1 cellular context compared by ENCODE assay signal in the genomic region with DNA sequence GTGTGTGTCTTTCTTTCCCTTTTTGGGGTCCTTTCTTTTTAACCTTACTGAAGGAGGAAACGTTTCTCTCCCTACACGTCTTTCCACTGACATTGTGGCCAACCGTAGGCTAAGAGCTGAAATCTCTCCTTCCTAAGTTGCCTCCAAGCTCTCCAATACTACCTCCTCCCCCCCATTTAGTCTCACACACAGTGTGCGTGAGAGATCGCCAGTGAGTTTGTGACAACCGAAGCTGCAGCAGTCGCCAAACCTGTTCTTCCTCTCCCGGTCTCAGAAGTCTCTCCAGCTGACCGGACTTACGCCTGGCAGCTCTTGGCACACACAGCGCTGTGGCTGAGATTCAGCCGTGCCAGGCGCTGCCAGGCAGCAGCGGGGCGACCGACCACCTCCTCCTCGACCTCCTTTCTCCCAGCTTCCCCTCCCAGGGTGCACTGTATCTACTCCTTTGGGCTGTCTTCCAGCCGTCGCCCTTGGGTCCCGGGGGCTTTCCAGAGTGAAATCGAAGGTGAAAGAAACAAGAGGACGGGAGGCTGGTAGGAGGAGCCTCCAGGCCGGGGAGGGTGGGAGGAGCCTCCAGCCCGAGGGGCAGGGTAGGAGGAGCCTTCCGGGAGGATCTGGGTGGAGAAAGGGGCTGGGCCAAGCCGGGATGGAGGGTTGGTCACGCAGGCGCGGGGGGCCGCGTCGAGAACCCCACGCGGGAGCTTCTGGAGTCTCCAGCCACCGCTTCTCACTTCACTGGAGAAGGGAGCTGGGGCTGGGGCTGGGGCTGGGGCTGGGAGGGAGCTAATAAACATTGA.
TF ChIP-seq lines count a peak whose summit lies in the region.

A gene (plus strand): TSS at position 684 of the 797 bp plus-strand sequence.

TF ChIP-seq in GM12878, 131 proteins besides CTCF, POLR2A, EP300 and RAD21 (continued from another document and continues in another):
- TF ChIP-seq, protein P1, sequence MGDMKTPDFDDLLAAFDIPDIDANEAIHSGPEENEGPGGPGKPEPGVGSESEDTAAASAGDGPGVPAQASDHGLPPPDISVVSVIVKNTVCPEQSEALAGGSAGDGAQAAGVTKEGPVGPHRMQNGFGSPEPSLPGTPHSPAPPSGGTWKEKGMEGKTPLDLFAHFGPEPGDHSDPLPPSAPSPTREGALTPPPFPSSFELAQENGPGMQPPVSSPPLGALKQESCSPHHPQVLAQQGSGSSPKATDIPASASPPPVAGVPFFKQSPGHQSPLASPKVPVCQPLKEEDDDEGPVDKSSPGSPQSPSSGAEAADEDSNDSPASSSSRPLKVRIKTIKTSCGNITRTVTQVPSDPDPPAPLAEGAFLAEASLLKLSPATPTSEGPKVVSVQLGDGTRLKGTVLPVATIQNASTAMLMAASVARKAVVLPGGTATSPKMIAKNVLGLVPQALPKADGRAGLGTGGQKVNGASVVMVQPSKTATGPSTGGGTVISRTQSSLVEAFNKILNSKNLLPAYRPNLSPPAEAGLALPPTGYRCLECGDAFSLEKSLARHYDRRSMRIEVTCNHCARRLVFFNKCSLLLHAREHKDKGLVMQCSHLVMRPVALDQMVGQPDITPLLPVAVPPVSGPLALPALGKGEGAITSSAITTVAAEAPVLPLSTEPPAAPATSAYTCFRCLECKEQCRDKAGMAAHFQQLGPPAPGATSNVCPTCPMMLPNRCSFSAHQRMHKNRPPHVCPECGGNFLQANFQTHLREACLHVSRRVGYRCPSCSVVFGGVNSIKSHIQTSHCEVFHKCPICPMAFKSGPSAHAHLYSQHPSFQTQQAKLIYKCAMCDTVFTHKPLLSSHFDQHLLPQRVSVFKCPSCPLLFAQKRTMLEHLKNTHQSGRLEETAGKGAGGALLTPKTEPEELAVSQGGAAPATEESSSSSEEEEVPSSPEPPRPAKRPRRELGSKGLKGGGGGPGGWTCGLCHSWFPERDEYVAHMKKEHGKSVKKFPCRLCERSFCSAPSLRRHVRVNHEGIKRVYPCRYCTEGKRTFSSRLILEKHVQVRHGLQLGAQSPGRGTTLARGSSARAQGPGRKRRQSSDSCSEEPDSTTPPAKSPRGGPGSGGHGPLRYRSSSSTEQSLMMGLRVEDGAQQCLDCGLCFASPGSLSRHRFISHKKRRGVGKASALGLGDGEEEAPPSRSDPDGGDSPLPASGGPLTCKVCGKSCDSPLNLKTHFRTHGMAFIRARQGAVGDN (IDR thresholded peaks at IDR 0.05) = no peak
- TF ChIP-seq EED (IDR thresholded peaks at IDR 0.05; ENCODE audit: low read depth) = 0 out of 2 replicates have a peak, but pooled peaks have one; percentile 9
- TF ChIP-seq HDGF (IDR thresholded peaks at IDR 0.05) = 0 out of 2 replicates have a peak, but pooled peaks have one; percentile 43
- no peak for TF ChIP-seq NFXL1 (IDR thresholded peaks at IDR 0.05; ENCODE audit: borderline replicate concordance)
- no peak for TF ChIP-seq CBX3 (IDR thresholded peaks at IDR 0.05; ENCODE audit: borderline replicate concordance, low read depth)
- TF ChIP-seq, protein P2, sequence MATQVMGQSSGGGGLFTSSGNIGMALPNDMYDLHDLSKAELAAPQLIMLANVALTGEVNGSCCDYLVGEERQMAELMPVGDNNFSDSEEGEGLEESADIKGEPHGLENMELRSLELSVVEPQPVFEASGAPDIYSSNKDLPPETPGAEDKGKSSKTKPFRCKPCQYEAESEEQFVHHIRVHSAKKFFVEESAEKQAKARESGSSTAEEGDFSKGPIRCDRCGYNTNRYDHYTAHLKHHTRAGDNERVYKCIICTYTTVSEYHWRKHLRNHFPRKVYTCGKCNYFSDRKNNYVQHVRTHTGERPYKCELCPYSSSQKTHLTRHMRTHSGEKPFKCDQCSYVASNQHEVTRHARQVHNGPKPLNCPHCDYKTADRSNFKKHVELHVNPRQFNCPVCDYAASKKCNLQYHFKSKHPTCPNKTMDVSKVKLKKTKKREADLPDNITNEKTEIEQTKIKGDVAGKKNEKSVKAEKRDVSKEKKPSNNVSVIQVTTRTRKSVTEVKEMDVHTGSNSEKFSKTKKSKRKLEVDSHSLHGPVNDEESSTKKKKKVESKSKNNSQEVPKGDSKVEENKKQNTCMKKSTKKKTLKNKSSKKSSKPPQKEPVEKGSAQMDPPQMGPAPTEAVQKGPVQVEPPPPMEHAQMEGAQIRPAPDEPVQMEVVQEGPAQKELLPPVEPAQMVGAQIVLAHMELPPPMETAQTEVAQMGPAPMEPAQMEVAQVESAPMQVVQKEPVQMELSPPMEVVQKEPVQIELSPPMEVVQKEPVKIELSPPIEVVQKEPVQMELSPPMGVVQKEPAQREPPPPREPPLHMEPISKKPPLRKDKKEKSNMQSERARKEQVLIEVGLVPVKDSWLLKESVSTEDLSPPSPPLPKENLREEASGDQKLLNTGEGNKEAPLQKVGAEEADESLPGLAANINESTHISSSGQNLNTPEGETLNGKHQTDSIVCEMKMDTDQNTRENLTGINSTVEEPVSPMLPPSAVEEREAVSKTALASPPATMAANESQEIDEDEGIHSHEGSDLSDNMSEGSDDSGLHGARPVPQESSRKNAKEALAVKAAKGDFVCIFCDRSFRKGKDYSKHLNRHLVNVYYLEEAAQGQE (IDR thresholded peaks at IDR 0.05; ENCODE audit: low read depth, low read length) = no peak
- TF ChIP-seq SMAD1 (IDR thresholded peaks at IDR 0.05; ENCODE audit: low read depth, partially characterized antibody) = no peak
- TF ChIP-seq, protein P3, sequence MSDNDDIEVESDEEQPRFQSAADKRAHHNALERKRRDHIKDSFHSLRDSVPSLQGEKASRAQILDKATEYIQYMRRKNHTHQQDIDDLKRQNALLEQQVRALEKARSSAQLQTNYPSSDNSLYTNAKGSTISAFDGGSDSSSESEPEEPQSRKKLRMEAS (IDR thresholded peaks at IDR 0.05; ENCODE audit: low read depth, low read length) = 0 out of 2 replicates have a peak, but pooled peaks have one; percentile 42
- no peak for TF ChIP-seq TCF12 (IDR thresholded peaks at IDR 0.05; ENCODE audit: low read depth, low read length)
- peak; percentile 28; the same call in 1 of the 2 replicates for TF ChIP-seq SMARCA5 (IDR thresholded peaks at IDR 0.05)
- TF ChIP-seq, protein P4, sequence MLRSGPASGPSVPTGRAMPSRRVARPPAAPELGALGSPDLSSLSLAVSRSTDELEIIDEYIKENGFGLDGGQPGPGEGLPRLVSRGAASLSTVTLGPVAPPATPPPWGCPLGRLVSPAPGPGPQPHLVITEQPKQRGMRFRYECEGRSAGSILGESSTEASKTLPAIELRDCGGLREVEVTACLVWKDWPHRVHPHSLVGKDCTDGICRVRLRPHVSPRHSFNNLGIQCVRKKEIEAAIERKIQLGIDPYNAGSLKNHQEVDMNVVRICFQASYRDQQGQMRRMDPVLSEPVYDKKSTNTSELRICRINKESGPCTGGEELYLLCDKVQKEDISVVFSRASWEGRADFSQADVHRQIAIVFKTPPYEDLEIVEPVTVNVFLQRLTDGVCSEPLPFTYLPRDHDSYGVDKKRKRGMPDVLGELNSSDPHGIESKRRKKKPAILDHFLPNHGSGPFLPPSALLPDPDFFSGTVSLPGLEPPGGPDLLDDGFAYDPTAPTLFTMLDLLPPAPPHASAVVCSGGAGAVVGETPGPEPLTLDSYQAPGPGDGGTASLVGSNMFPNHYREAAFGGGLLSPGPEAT (IDR thresholded peaks at IDR 0.05; ENCODE audit: low read depth) = peak; percentile 94
- TF ChIP-seq RBBP5 (conservative IDR thresholded peaks at IDR 0.05) = peak; percentile 99
- no peak for TF ChIP-seq HDAC2 (IDR thresholded peaks at IDR 0.05)
- no peak for TF ChIP-seq FOXM1 (IDR thresholded peaks at IDR 0.05; ENCODE audit: low read depth, low read length)
- TF ChIP-seq CBFB (IDR thresholded peaks at IDR 0.05; ENCODE audit: low read depth) = no peak
- TF ChIP-seq SMC3 (IDR thresholded peaks at IDR 0.05; ENCODE audit: borderline replicate concordance, low read length) = no peak
- TF ChIP-seq RELA (IDR thresholded peaks at IDR 0.05; ENCODE audit: borderline replicate concordance, partially characterized antibody) = peak; percentile 72
- TF ChIP-seq, protein P5, sequence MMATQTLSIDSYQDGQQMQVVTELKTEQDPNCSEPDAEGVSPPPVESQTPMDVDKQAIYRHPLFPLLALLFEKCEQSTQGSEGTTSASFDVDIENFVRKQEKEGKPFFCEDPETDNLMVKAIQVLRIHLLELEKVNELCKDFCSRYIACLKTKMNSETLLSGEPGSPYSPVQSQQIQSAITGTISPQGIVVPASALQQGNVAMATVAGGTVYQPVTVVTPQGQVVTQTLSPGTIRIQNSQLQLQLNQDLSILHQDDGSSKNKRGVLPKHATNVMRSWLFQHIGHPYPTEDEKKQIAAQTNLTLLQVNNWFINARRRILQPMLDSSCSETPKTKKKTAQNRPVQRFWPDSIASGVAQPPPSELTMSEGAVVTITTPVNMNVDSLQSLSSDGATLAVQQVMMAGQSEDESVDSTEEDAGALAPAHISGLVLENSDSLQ (IDR thresholded peaks at IDR 0.05) = no peak
- TF ChIP-seq ZBED1 (IDR thresholded peaks at IDR 0.05; ENCODE audit: borderline replicate concordance) = no peak
- TF ChIP-seq IKZF1 (conservative IDR thresholded peaks at IDR 0.05) = peak; percentile 86
- TF ChIP-seq KLF5 (IDR thresholded peaks at IDR 0.05; ENCODE audit: partially characterized antibody) = no peak
- TF ChIP-seq, protein P6, sequence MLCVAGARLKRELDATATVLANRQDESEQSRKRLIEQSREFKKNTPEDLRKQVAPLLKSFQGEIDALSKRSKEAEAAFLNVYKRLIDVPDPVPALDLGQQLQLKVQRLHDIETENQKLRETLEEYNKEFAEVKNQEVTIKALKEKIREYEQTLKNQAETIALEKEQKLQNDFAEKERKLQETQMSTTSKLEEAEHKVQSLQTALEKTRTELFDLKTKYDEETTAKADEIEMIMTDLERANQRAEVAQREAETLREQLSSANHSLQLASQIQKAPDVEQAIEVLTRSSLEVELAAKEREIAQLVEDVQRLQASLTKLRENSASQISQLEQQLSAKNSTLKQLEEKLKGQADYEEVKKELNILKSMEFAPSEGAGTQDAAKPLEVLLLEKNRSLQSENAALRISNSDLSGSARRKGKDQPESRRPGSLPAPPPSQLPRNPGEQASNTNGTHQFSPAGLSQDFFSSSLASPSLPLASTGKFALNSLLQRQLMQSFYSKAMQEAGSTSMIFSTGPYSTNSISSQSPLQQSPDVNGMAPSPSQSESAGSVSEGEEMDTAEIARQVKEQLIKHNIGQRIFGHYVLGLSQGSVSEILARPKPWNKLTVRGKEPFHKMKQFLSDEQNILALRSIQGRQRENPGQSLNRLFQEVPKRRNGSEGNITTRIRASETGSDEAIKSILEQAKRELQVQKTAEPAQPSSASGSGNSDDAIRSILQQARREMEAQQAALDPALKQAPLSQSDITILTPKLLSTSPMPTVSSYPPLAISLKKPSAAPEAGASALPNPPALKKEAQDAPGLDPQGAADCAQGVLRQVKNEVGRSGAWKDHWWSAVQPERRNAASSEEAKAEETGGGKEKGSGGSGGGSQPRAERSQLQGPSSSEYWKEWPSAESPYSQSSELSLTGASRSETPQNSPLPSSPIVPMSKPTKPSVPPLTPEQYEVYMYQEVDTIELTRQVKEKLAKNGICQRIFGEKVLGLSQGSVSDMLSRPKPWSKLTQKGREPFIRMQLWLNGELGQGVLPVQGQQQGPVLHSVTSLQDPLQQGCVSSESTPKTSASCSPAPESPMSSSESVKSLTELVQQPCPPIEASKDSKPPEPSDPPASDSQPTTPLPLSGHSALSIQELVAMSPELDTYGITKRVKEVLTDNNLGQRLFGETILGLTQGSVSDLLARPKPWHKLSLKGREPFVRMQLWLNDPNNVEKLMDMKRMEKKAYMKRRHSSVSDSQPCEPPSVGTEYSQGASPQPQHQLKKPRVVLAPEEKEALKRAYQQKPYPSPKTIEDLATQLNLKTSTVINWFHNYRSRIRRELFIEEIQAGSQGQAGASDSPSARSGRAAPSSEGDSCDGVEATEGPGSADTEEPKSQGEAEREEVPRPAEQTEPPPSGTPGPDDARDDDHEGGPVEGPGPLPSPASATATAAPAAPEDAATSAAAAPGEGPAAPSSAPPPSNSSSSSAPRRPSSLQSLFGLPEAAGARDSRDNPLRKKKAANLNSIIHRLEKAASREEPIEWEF (IDR thresholded peaks at IDR 0.05; ENCODE audit: insufficient replicate concordance, low read depth, low read length) = no peak
- no peak for TF ChIP-seq SREBF2 (IDR thresholded peaks at IDR 0.05; ENCODE audit: low read length)
- TF ChIP-seq JUND (IDR thresholded peaks at IDR 0.05; ENCODE audit: low read depth, low read length) = no peak
- TF ChIP-seq GATAD2B (conservative IDR thresholded peaks at IDR 0.05; ENCODE audit: low read depth) = peak; percentile 24; the same call in 1 of the 2 replicates
- TF ChIP-seq, protein P7, sequence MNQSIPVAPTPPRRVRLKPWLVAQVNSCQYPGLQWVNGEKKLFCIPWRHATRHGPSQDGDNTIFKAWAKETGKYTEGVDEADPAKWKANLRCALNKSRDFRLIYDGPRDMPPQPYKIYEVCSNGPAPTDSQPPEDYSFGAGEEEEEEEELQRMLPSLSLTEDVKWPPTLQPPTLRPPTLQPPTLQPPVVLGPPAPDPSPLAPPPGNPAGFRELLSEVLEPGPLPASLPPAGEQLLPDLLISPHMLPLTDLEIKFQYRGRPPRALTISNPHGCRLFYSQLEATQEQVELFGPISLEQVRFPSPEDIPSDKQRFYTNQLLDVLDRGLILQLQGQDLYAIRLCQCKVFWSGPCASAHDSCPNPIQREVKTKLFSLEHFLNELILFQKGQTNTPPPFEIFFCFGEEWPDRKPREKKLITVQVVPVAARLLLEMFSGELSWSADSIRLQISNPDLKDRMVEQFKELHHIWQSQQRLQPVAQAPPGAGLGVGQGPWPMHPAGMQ (IDR thresholded peaks at IDR 0.05; ENCODE audit: borderline replicate concordance) = no peak
- TF ChIP-seq SP1 (IDR thresholded peaks at IDR 0.05; ENCODE audit: low read depth, low read length) = no peak
- TF ChIP-seq ESRRA (IDR thresholded peaks at IDR 0.05; ENCODE audit: low read length) = no peak
- TF ChIP-seq, protein P8, sequence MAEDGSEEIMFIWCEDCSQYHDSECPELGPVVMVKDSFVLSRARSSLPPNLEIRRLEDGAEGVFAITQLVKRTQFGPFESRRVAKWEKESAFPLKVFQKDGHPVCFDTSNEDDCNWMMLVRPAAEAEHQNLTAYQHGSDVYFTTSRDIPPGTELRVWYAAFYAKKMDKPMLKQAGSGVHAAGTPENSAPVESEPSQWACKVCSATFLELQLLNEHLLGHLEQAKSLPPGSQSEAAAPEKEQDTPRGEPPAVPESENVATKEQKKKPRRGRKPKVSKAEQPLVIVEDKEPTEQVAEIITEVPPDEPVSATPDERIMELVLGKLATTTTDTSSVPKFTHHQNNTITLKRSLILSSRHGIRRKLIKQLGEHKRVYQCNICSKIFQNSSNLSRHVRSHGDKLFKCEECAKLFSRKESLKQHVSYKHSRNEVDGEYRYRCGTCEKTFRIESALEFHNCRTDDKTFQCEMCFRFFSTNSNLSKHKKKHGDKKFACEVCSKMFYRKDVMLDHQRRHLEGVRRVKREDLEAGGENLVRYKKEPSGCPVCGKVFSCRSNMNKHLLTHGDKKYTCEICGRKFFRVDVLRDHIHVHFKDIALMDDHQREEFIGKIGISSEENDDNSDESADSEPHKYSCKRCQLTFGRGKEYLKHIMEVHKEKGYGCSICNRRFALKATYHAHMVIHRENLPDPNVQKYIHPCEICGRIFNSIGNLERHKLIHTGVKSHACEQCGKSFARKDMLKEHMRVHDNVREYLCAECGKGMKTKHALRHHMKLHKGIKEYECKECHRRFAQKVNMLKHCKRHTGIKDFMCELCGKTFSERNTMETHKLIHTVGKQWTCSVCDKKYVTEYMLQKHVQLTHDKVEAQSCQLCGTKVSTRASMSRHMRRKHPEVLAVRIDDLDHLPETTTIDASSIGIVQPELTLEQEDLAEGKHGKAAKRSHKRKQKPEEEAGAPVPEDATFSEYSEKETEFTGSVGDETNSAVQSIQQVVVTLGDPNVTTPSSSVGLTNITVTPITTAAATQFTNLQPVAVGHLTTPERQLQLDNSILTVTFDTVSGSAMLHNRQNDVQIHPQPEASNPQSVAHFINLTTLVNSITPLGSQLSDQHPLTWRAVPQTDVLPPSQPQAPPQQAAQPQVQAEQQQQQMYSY (CRISPR knock-in tag; IDR thresholded peaks at IDR 0.05) = no peak
- peak; percentile 57 for TF ChIP-seq NRF1 (conservative IDR thresholded peaks at IDR 0.05; ENCODE audit: low read depth, low read length)
- 0 out of 2 replicates have a peak, but pooled peaks have one; percentile 40 for TF ChIP-seq TAF1 (IDR thresholded peaks at IDR 0.05; ENCODE audit: borderline replicate concordance, low read depth, low read length)
